8 cellular contexts compared by ENCODE assay signal in genomic region chr3:113747719-113748046, GRCh38. TPM values are rescaled to one million over a fixed set of nuclear protein-coding genes. Genes with fewer than 3 reads are reported as not detected.
A peak's percentile ranks its signal among the peaks of the same experiment; 100 is the strongest.
DNase-seq lines count a peak whose midpoint lies in the region; ATAC-seq and TF ChIP-seq lines count a peak whose summit lies in the region.

No MANE protein-coding gene starts in this region.

- H3K27me3 ChIP-seq in PC-3 (ENCODE audit: low read length) (no peaks in the 10 kb centered on the region), mammary epithelial cell (ENCODE audit: insufficient read depth, low read length) (no peaks in the 10 kb centered on the region), muscle layer of colon (ENCODE audit: control insufficient read depth in 1 of 2, insufficient read depth in 2 of 2, low read length in 2 of 2) (no peaks in the 10 kb centered on the region)

- H3K27ac Mint-ChIP-seq in type B pancreatic cell, result peak overlapping the region; percentile 100

- peak overlapping the region; percentile 96 for H3K4me3 ChIP-seq in PC-3 (ENCODE audit: low read length)
- H3K4me3 ChIP-seq in mammary epithelial cell (replicated peaks in 1 of 3; ENCODE audit: insufficient read depth in 1 of 3, low read depth in 2 of 3, low read length in 3 of 3), result peak overlapping the region; percentile 62 to 97 (median 90)
- H3K4me3 ChIP-seq in muscle layer of colon (ENCODE audit: low read depth in 1 of 2, low read length in 2 of 2), result peak overlapping the region; percentile 47 to 99

- H3K9ac ChIP-seq in PC-3 (ENCODE audit: low read length) (peak overlapping the region; percentile 87), mammary epithelial cell (ENCODE audit: insufficient read depth, low read length) (peak overlapping the region; percentile 92), muscle layer of colon (ENCODE audit: low read length) (peak overlapping the region; percentile 94)

- peak overlapping the region; percentile 85 for H2AFZ ChIP-seq in PC-3 (ENCODE audit: low read length)
- H2AFZ ChIP-seq in mammary epithelial cell (ENCODE audit: low read depth, low read length), result peak overlapping the region; percentile 87

- H4K20me1 ChIP-seq in PC-3 (ENCODE audit: low read length) (peaks cover 23% of the 10 kb centered on the region), mammary epithelial cell (ENCODE audit: insufficient read depth, low read length) (peaks cover 5% of the 10 kb centered on the region)

- no peaks in the 10 kb centered on the region for H3K9me3 Mint-ChIP-seq in type B pancreatic cell

- POLR2A ChIA-PET in PC-3 (lab: Charles Lee; ENCODE audit: unreplicated experiment), result no interaction called here

- WGBS in mammary epithelial cell (ENCODE audit: low coverage, missing lambda C conversion rate), result 0% methylated on average over 6 of the region's 6 CpGs

- H3K4me2 ChIP-seq in PC-3 (ENCODE audit: low read length), result peak overlapping the region; percentile 82
- peak overlapping the region; percentile 93 for H3K4me2 ChIP-seq in mammary epithelial cell (ENCODE audit: insufficient read depth, low read depth, low read length)

- H3F3A ChIP-seq in PC-3 (ENCODE audit: low read length, unreplicated experiment), result no peaks in the 10 kb centered on the region

- H3K27ac ChIP-seq in PC-3 (ENCODE audit: low read length) (no peak overlapping the region), mammary epithelial cell (ENCODE audit: insufficient read depth, low read depth, low read length) (peak overlapping the region; percentile 97), muscle layer of colon (ENCODE audit: low read depth, low read length) (peak overlapping the region; percentile 97)

- H3K4me3 Mint-ChIP-seq in type B pancreatic cell, result peak overlapping the region; percentile 98

- intact Hi-C loops in PC-3 (cut with micrococcal nuclease) (loop anchor here (5.0 to 10.0 kb wide), 2 partner anchors 193 to 310 kb away; partner anchors contain the start of genes CCDC191 and QTRT2), mammary epithelial cell (cut with micrococcal nuclease) (loop anchor here (2.0 to 10.0 kb wide), 3 partner anchors 51 to 973 kb away; partner anchors contain the start of gene USF3)

- H3K9me2 ChIP-seq in PC-3 (replicated peaks; ENCODE audit: low read length), result no peaks in the 10 kb centered on the region

- H3K27me3 Mint-ChIP-seq in type B pancreatic cell, result no peaks in the 10 kb centered on the region

- no TSS peak for BruUV-seq in PC-3 (replicated peaks; lab: Mats Ljungman, UMichigan)
- no TSS peak for BruUV-seq in mammary epithelial cell (replicated peaks; lab: Mats Ljungman, UMichigan)

- H3K9me3 ChIP-seq in PC-3 (ENCODE audit: low read length) (no peaks in the 10 kb centered on the region), mammary epithelial cell (replicated peaks; ENCODE audit: insufficient read depth, low read length) (no peaks in the 10 kb centered on the region), muscle layer of colon (ENCODE audit: low read length) (no peaks in the 10 kb centered on the region)

- no peak for ATAC-seq in PC-3

- dilution Hi-C loops in mammary epithelial cell (cut with HindIII; ENCODE audit: low sequenced_read_pairs), result no loop called here

- in situ Hi-C loops in mammary epithelial cell (cut with MboI; ENCODE audit: low sequenced_read_pairs in 2 of 2), result loop anchor here in 1 of 2 donors (5.0 kb wide), 1 partner anchor 165 kb away; no protein-coding TSS in a partner anchor

- peaks cover 88% of the 10 kb centered on the region for H3K79me2 ChIP-seq in PC-3 (ENCODE audit: low read length)
- H3K79me2 ChIP-seq in mammary epithelial cell (ENCODE audit: insufficient read depth, low read length), result peaks cover 69% of the 10 kb centered on the region

- peaks cover 4% of the 10 kb centered on the region for H3K36me3 Mint-ChIP-seq in type B pancreatic cell

- H3K36me3 ChIP-seq in PC-3 (ENCODE audit: low read depth, low read length), result no peaks in the 10 kb centered on the region
- H3K36me3 ChIP-seq in mammary epithelial cell (ENCODE audit: insufficient read depth, low read length), result no peaks in the 10 kb centered on the region
- no peaks in the 10 kb centered on the region for H3K36me3 ChIP-seq in muscle layer of colon (ENCODE audit: insufficient read depth, low read length)

- DNase-seq in activated CD8-positive, alpha-beta memory T cell treated with anti-CD3 and anti-CD28 coated beads for 48 hours (ENCODE audit: low read depth in 2 of 3, low spot score in 2 of 3), result peak in 2 of 3 experiments; percentile 10 to 16
- DNase-seq in activated CD8-positive, alpha-beta memory T cell treated with anti-CD3 and anti-CD28 coated beads for 24 hours, result no peak
- DNase-seq in PC-3 (peak; percentile 27), mammary epithelial cell (peak; percentile 62), type B pancreatic cell (ENCODE audit: extremely low spot score, unreplicated experiment) (no peak), DMS153 treated with DMSO at 0.1 percent for 48 hours (lab: John Stamatoyannopoulos, UW; ENCODE audit: unreplicated experiment) (no peak), AG08395 (ENCODE audit: low spot score) (no peak)

- TF ChIP-seq CTCF in PC-3 (conservative IDR thresholded peaks at IDR 0.05; ENCODE audit: low read depth, low read length), result no peak
- no peak for TF ChIP-seq CTCF in mammary epithelial cell (conservative IDR thresholded peaks at IDR 0.05 in 1 of 2, IDR thresholded peaks at IDR 0.05 in 1 of 2; ENCODE audit: extremely low read depth in 1 of 2, insufficient read depth in 1 of 2, low read depth in 1 of 2, low read length in 2 of 2)
- no peak for TF ChIP-seq CTCF in type B pancreatic cell (conservative IDR thresholded peaks at IDR 0.05)

- H3K4me1 Mint-ChIP-seq in type B pancreatic cell (ENCODE audit: unreplicated experiment), result peaks cover 36% of the 10 kb centered on the region

- CTCF ChIA-PET in PC-3 (lab: Charles Lee) (no interaction called here), mammary epithelial cell (lab: Charles Lee; ENCODE audit: low non-redundant PET) (no interaction called here)

- H3K4me1 ChIP-seq in PC-3 (ENCODE audit: insufficient read depth, low read length), result peaks cover 38% of the 10 kb centered on the region
- H3K4me1 ChIP-seq in mammary epithelial cell (ENCODE audit: insufficient read depth, low read length), result peaks cover 23% of the 10 kb centered on the region
- peaks cover 45% of the 10 kb centered on the region for H3K4me1 ChIP-seq in muscle layer of colon (ENCODE audit: insufficient read depth, low read length)

RNA-seq across cellular contexts. Expression of gene ATP6V1A, which starts 0.8 kb away (rescaled TPM):
- total RNA-seq in PC-3 (2014; rRNA removed), result 40.3 and 43.8 TPM in 2 replicates
- total RNA-seq in mammary epithelial cell, result 100 to 1,000 TPM in 1 of 2 donors, 10 to 100 TPM in 1; 70.6 to 170 TPM
- polyA plus RNA-seq in mammary epithelial cell, result 32.6 TPM
- polyA minus RNA-seq in mammary epithelial cell, result 125 TPM
- total RNA-seq in type B pancreatic cell (ENCODE audit: low replicate concordance), result 71.5 and 91.0 TPM in 2 replicates

RNA-seq across cellular contexts. Expression of gene NAA50, which starts 1.6 kb away (rescaled TPM):
- total RNA-seq in PC-3 (2014; rRNA removed) (859 and 989 TPM in 2 replicates), mammary epithelial cell (100 to 1,000 TPM; 201 to 257 TPM), type B pancreatic cell (ENCODE audit: low replicate concordance) (117 and 138 TPM in 2 replicates)
- 122 TPM for polyA plus RNA-seq in mammary epithelial cell
- 51.7 TPM for polyA minus RNA-seq in mammary epithelial cell

RNA-seq across cellular contexts. Expression of gene USF3, which starts 51.2 kb away (rescaled TPM):
- total RNA-seq in PC-3 (2014; rRNA removed) (8.1 and 10.5 TPM in 2 replicates), mammary epithelial cell (10 to 100 TPM; 10.8 to 11.0 TPM), type B pancreatic cell (ENCODE audit: low replicate concordance) (14.1 and 20.8 TPM in 2 replicates)
- 9.0 TPM for polyA plus RNA-seq in mammary epithelial cell
- polyA minus RNA-seq in mammary epithelial cell, result 15.2 TPM

Comparison
In these comparisons a context has a peak if more than half of its experiments do, and no peak if none do; other contexts are left out.
1. DNase-seq: peak in activated CD8-positive, alpha-beta memory T cell treated with anti-CD3 and anti-CD28 coated beads for 48 hours (2 of 3), PC-3 (single experiment) and mammary epithelial cell (single experiment); none in activated CD8-positive, alpha-beta memory T cell treated with anti-CD3 and anti-CD28 coated beads for 24 hours (single experiment), type B pancreatic cell (single experiment), DMS153 treated with DMSO at 0.1 percent for 48 hours (single experiment) and AG08395 (single experiment).
2. Peak in every context shown above with its lines, with median percentiles within 50 percentile points of each other: H3K4me3 ChIP-seq and H3K9ac ChIP-seq.